In the genomic region with DNA sequence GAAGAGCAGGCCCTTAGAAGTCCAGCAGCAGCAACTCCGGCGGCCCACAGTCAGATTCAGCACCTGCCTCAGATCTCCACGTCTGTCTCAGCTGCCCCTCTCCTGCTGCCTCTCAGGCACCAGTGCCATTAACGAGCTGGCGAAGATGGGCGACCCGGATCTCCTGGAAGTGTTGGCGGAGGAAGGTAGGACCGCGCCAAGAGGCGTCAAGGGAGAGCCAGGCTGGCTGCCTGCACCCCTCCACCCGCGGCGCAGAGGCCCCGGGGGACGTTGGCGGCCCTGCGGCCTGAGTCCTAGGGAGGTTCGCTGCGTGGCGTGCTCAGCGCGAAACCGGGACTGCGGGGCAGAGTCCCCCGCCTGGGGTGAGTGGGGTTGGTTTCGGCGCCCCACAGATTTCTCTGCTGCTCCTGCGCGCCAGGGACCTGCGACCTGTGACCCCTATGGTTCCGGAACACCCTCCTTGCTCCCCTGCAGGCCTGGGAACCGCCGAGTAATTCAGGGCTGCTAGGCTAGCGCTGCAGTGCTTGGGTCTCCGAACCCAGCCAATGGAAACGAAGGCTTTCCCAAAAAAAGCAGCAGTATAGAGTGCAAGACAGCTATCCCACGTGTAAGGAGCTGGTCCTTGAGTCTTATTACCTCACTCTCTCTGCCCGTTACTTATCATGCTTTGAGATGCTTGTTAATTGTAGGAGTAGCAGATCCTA, we compare ENCODE assay signal across 8 cellular contexts. TPM values are rescaled to one million over a fixed set of nuclear protein-coding genes. Genes with fewer than 3 reads are reported as not detected.
A peak's percentile ranks its signal among the peaks of the same experiment; 100 is the strongest.
DNase-seq lines count a peak whose midpoint lies in the region; ATAC-seq and TF ChIP-seq lines count a peak whose summit lies in the region.

No MANE protein-coding gene starts in this region.

- no peak for TF ChIP-seq CTCF in activated B cell treated with CpG ODN at 0.5 μM for 24 hours (IDR thresholded peaks at IDR 0.05)

- CTCF ChIA-PET in activated B cell treated with CpG ODN at 0.5 μM for 24 hours (lab: Charles Lee) = no interaction called here

- H3K4me3 Mint-ChIP-seq in activated B cell treated with CpG ODN at 0.5 μM for 24 hours = peak overlapping the region; percentile 69

- POLR2A ChIA-PET in activated B cell treated with CpG ODN at 0.5 μM for 24 hours (lab: Charles Lee) = no interaction called here

- ATAC-seq in HG03095 (IDR thresholded peaks at IDR 0.05; ENCODE audit: unreplicated experiment) = peak; percentile 24
- no peak for ATAC-seq in activated B cell treated with CpG ODN at 0.5 μM for 24 hours (ENCODE audit: low read depth)
- ATAC-seq in right cardiac atrium = peak; percentile 54 to 68

- DNase-seq in stimulated activated CD4-positive, alpha-beta T cell treated with anti-CD3 and anti-CD28 coated beads, Interleukin-15, amount 100 ng/mL, for 24 hours = peak; percentile 1
- DNase-seq in stimulated activated CD4-positive, alpha-beta T cell treated with anti-CD3 and anti-CD28 coated beads, Interleukin-4, amount 100 ng/mL, for 4 hours = no peak
- DNase-seq in activated B cell treated with CpG ODN at 0.5 μM for 24 hours (no peak), right cardiac atrium (peak; percentile 15 to 74 (median 66)), pons (ENCODE audit: low spot score) (peak; percentile 22), LoVo (ENCODE audit: low spot score) (no peak), SW480 (ENCODE audit: low spot score) (no peak)

- H3K27me3 Mint-ChIP-seq in activated B cell treated with CpG ODN at 0.5 μM for 24 hours = peaks cover 28% of the 10 kb centered on the region

- peak overlapping the region; percentile 61 for H3K27ac ChIP-seq in right cardiac atrium (ENCODE audit: low read length)

- no peaks in the 10 kb centered on the region for H3K9me3 ChIP-seq in right cardiac atrium (ENCODE audit: control insufficient read depth, low read length)

- intact Hi-C loops in activated B cell treated with CpG ODN at 0.5 μM for 24 hours (cut with micrococcal nuclease) (no loop called here), right cardiac atrium (cut with DNase I) (loop anchor here in 1 of 4 donors (10.0 kb wide), 1 partner anchor 61 kb away; no protein-coding TSS in a partner anchor)

- no peaks in the 10 kb centered on the region for H3K9me3 Mint-ChIP-seq in activated B cell treated with CpG ODN at 0.5 μM for 24 hours

- no peaks in the 10 kb centered on the region for H3K4me1 ChIP-seq in right cardiac atrium (ENCODE audit: control insufficient read depth, insufficient read depth, low read length)

- H3K27me3 ChIP-seq in right cardiac atrium (ENCODE audit: control insufficient read depth, insufficient read depth) = no peaks in the 10 kb centered on the region

- H3K4me3 ChIP-seq in right cardiac atrium (ENCODE audit: low read length) = peak overlapping the region; percentile 74

- H3K36me3 Mint-ChIP-seq in activated B cell treated with CpG ODN at 0.5 μM for 24 hours (ENCODE audit: low read depth) = no peaks in the 10 kb centered on the region

- no peak overlapping the region for H3K27ac Mint-ChIP-seq in activated B cell treated with CpG ODN at 0.5 μM for 24 hours

- 1% methylated on average over 39 of the region's 39 CpGs for WGBS in right cardiac atrium

- H3K4me1 Mint-ChIP-seq in activated B cell treated with CpG ODN at 0.5 μM for 24 hours = peaks cover 13% of the 10 kb centered on the region

RNA-seq across cellular contexts. Expression of gene ANO5, which starts 0.6 kb away (rescaled TPM):
- total RNA-seq in activated B cell treated with CpG ODN at 0.5 μM for 24 hours = not detected in 2 replicates
- total RNA-seq in right cardiac atrium = 100 to 1,000 TPM in 1 of 4 donors, 10 to 100 TPM in 3; 50.0 to 119 (median 66.2) TPM
- polyA plus RNA-seq in right cardiac atrium = 17.1 TPM

Comparison
In these comparisons a context has a peak if more than half of its experiments do, and no peak if none do; other contexts are left out.
1. DNase-seq: peak in stimulated activated CD4-positive, alpha-beta T cell treated with anti-CD3 and anti-CD28 coated beads, Interleukin-15, amount 100 ng/mL, for 24 hours (single experiment), right cardiac atrium (3 of 3) and pons (single experiment); none in stimulated activated CD4-positive, alpha-beta T cell treated with anti-CD3 and anti-CD28 coated beads, Interleukin-4, amount 100 ng/mL, for 4 hours (0 of 2), activated B cell treated with CpG ODN at 0.5 μM for 24 hours (single experiment), LoVo (single experiment) and SW480 (single experiment).
2. RNA of gene ANO5, which starts 0.6 kb away (total RNA-seq): 50.0 to 119 TPM in right cardiac atrium; not detected in activated B cell treated with CpG ODN at 0.5 μM for 24 hours; every median in the first group is over 10 times any median in the second.